ENCODE assay signal across 17 cellular contexts in genomic region chr1:34364376-34364775, GRCh38.
DNase-seq lines count a peak whose midpoint lies in the region; ATAC-seq and TF ChIP-seq lines count a peak whose summit lies in the region.
"Had no signal": no experiment of that assay in that cellular context is flagged by ENCODE, and none has a peak within 500 bp of the region (broad histone marks: within the 10 kb centered on the region; RNA-seq: fewer than 3 reads in every experiment).

No MANE protein-coding gene starts in this region.

- H3K36me3 Mint-ChIP-seq in H9 (ENCODE audit: insufficient read depth in 1 of 3, low read depth in 3 of 3) (no peaks in the 10 kb centered on the region; a peak in 1 of 7 replicates), osteocyte (ENCODE audit: unreplicated experiment) (no peaks in the 10 kb centered on the region)
- H3K36me3 Mint-ChIP-seq: CD8-positive, alpha-beta T cell had no signal

- H3K27ac ChIP-seq in H9 (ENCODE audit: insufficient read length, low read depth, low read length) (no peak overlapping the region), esophagus muscularis mucosa (replicated peaks in 1 of 4) (no peak overlapping the region)
- H3K27ac ChIP-seq: 22Rv1; A549; BLaER1 treated with 17β-estradiol and CSF1 and Interleukin-3, amounts not matched to agents 10 nM and 100 nM; C4-2B had no signal

- no peak overlapping the region for H4K5ac ChIP-seq in H9 (ENCODE audit: insufficient read length, low read depth, low read length)

- no peak overlapping the region for H3K27ac Mint-ChIP-seq in H9
- H3K27ac Mint-ChIP-seq in osteocyte (ENCODE audit: unreplicated experiment), result no peak overlapping the region
- H3K27ac Mint-ChIP-seq: B cell; CD4-positive, alpha-beta T cell; CD8-positive, alpha-beta T cell had no signal

- no peak overlapping the region for H2BK15ac ChIP-seq in H9 (ENCODE audit: low read depth, low read length)

- no peak for TF ChIP-seq POLR2A in esophagus muscularis mucosa (IDR thresholded peaks at IDR 0.05; ENCODE audit: low read depth)

- H3K27me3 ChIP-seq in H9 (ENCODE audit: insufficient read depth, low read length), result no peaks in the 10 kb centered on the region
- H3K27me3 ChIP-seq in esophagus muscularis mucosa, result peaks cover 0 to 30% (median 0%) of the 10 kb centered on the region in 4 donors
- H3K27me3 ChIP-seq: BLaER1 treated with 17β-estradiol and CSF1 and Interleukin-3, amounts not matched to agents 10 nM and 100 nM had no signal

- peak; percentile 4 for DNase-seq in H9
- peak; percentile 72 for DNase-seq in esophagus muscularis mucosa (ENCODE audit: extremely low spot score)
- DNase-seq in osteocyte (ENCODE audit: extremely low spot score, unreplicated experiment), result peak; percentile 32
- DNase-seq: AML-193; Caco-2; Calu3; CD4-positive, alpha-beta T cell; CD8-positive, alpha-beta T cell; DMS79 treated with DMSO at 0.1 percent for 48 hours; GF-D8 had no signal

- H3K9ac ChIP-seq in H9 (ENCODE audit: extremely low read depth, insufficient read length, low read length), result no peak overlapping the region
- H3K9ac ChIP-seq: BLaER1 treated with 17β-estradiol and CSF1 and Interleukin-3, amounts not matched to agents 10 nM and 100 nM had no signal

- no peak overlapping the region for H2AFZ ChIP-seq in H9 (ENCODE audit: low read length)

- H3T11ph ChIP-seq in H9 (ENCODE audit: low read length), result no peak overlapping the region

- no peaks in the 10 kb centered on the region for H3K79me1 ChIP-seq in H9 (ENCODE audit: insufficient read depth, low read depth, low read length, poor library complexity, severe bottlenecking)

- H2BK120ac ChIP-seq in H9 (ENCODE audit: low read depth, low read length, poor library complexity, severe bottlenecking), result no peak overlapping the region

- H4K8ac ChIP-seq in H9 (replicated peaks; ENCODE audit: insufficient read length, low read depth, low read length), result no peak overlapping the region

- H3K27me3 Mint-ChIP-seq in H9 (ENCODE audit: low read depth) (peaks cover 23% of the 10 kb centered on the region), osteocyte (ENCODE audit: unreplicated experiment) (no peaks in the 10 kb centered on the region)

- H3K23me2 ChIP-seq in H9 (ENCODE audit: insufficient read length, low read depth, low read length, poor library complexity, severe bottlenecking), result no peaks in the 10 kb centered on the region

- peaks cover 0 to 3% of the 10 kb centered on the region in 2 experiments; a peak in 1 of 5 replicates for H3K9me3 Mint-ChIP-seq in H9
- peaks cover 23% of the 10 kb centered on the region for H3K9me3 Mint-ChIP-seq in osteocyte (ENCODE audit: unreplicated experiment)
- H3K9me3 Mint-ChIP-seq: CD4-positive, alpha-beta T cell had no signal

- no peak overlapping the region for H2BK5ac ChIP-seq in H9 (ENCODE audit: insufficient read length, low read length)

- no peak overlapping the region for H3K14ac ChIP-seq in H9 (ENCODE audit: insufficient read depth, low read length)

- no peak overlapping the region for H3K4me2 ChIP-seq in H9 (ENCODE audit: insufficient read depth, insufficient read length, low read length)
- H3K4me2 ChIP-seq: A549; BLaER1 treated with 17β-estradiol and CSF1 and Interleukin-3, amounts not matched to agents 10 nM and 100 nM had no signal

- H3K4me1 Mint-ChIP-seq in H9, result no peaks in the 10 kb centered on the region
- H3K4me1 Mint-ChIP-seq in osteocyte (ENCODE audit: unreplicated experiment), result no peaks in the 10 kb centered on the region
- H3K4me1 Mint-ChIP-seq: B cell had no signal

- no peak overlapping the region for H2AK5ac ChIP-seq in H9 (ENCODE audit: insufficient read length, low read length)

- H3K18ac ChIP-seq in H9 (ENCODE audit: insufficient read length, low read depth, low read length), result no peak overlapping the region

- H4K91ac ChIP-seq in H9 (ENCODE audit: insufficient read length, low read depth, low read length), result no peak overlapping the region

- H3K4ac ChIP-seq in H9 (ENCODE audit: low read depth, low read length), result no peak overlapping the region

- H3K4me3 ChIP-seq in esophagus muscularis mucosa, result no peak overlapping the region
- H3K4me3 ChIP-seq: A549; BLaER1 treated with 17β-estradiol and CSF1 and Interleukin-3, amounts not matched to agents 10 nM and 100 nM had no signal

- no peaks in the 10 kb centered on the region for H4K20me1 ChIP-seq in H9 (ENCODE audit: control insufficient read depth, insufficient read depth, insufficient read length)
- H4K20me1 ChIP-seq: BLaER1 treated with 17β-estradiol and CSF1 and Interleukin-3, amounts not matched to agents 10 nM and 100 nM had no signal

- no peak overlapping the region for H3K23ac ChIP-seq in H9 (ENCODE audit: insufficient read length, low read depth, low read length)

- H3K79me2 ChIP-seq in H9 (ENCODE audit: insufficient read depth, low read length), result no peaks in the 10 kb centered on the region

- no CpG with 5 or more reads among the region's 4 CpGs for WGBS in H9 (ENCODE audit: extremely low coverage, insufficient read length, low lambda C conversion rate)
- 92% methylated on average over 4 of the region's 4 CpGs for WGBS in esophagus muscularis mucosa

- H3K4me1 ChIP-seq in H9 (ENCODE audit: insufficient read depth, low read length) (no peaks in the 10 kb centered on the region), esophagus muscularis mucosa (no peaks in the 10 kb centered on the region)
- H3K4me1 ChIP-seq: A549, Caco-2 had no signal

- TF ChIP-seq CTCF in H9 (conservative IDR thresholded peaks at IDR 0.05) (no peak), esophagus muscularis mucosa (IDR thresholded peaks at IDR 0.05) (no peak), osteocyte (IDR thresholded peaks at IDR 0.05) (no peak)

- ATAC-seq in GM19455 (IDR thresholded peaks at IDR 0.05; ENCODE audit: unreplicated experiment), result no peak
- no peak for ATAC-seq in HG03159 (IDR thresholded peaks at IDR 0.05; ENCODE audit: unreplicated experiment)
- ATAC-seq: A549; CD8-positive, alpha-beta T cell had no signal

- H3K36me3 ChIP-seq in esophagus muscularis mucosa, result no peaks in the 10 kb centered on the region
- H3K36me3 ChIP-seq: BLaER1 treated with 17β-estradiol and CSF1 and Interleukin-3, amounts not matched to agents 10 nM and 100 nM had no signal

- no peak overlapping the region for H2BK20ac ChIP-seq in H9 (ENCODE audit: low read depth, low read length, poor library complexity, severe bottlenecking)

- no peaks in the 10 kb centered on the region for H3K9me3 ChIP-seq in H9 (ENCODE audit: control insufficient read depth, low read depth, low read length)
- H3K9me3 ChIP-seq in esophagus muscularis mucosa, result no peaks in the 10 kb centered on the region
- H3K9me3 ChIP-seq: A549; BLaER1 treated with 17β-estradiol and CSF1 and Interleukin-3, amounts not matched to agents 10 nM and 100 nM; Caco-2 had no signal

- intact Hi-C loops in esophagus muscularis mucosa (cut with DNase I), result no loop called here

- H2BK12ac ChIP-seq in H9 (ENCODE audit: insufficient read length, low read depth, low read length), result no peak overlapping the region

- TF ChIP-seq EP300 in esophagus muscularis mucosa (IDR thresholded peaks at IDR 0.05), result no peak

- H3K4me3 Mint-ChIP-seq in H9 (no peak overlapping the region), osteocyte (ENCODE audit: unreplicated experiment) (no peak overlapping the region)
- H3K4me3 Mint-ChIP-seq: B cell; CD4-positive, alpha-beta T cell; CD8-positive, alpha-beta T cell had no signal

- no peak overlapping the region for H3K56ac ChIP-seq in H9 (ENCODE audit: insufficient read length, low read depth, low read length)

Comparison
In these comparisons a context has a peak if more than half of its experiments do, and no peak if none do; other contexts are left out.
1. DNase-seq: peak in every context shown above with its lines; median percentile 72 in esophagus muscularis mucosa; 32 in osteocyte; 4 in H9.